In the genomic region with DNA sequence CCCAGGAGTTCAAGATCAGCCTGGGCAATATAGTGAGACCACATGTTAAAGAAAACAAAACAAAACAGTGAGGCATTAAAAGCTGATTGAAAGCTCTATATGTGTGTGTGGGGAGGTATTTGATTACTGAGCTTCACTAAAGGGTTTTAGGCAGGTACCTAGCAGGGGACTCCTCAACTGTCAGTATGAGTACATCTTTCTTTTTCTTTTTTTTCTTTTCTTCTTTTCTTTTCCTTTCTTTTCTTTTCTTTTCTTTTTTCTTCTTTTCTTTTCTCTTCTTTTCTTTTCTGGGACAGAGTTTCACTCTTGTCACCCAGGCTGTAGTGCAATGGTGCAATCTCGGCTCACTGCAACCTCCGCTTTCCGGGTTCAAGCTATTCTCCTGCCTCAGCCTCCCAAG, we compare ENCODE assay signal across 8 cellular contexts.
"Had no signal": no experiment of that assay in that cellular context is flagged by ENCODE, and none has a peak within 500 bp of the region (broad histone marks: within the 10 kb centered on the region; RNA-seq: fewer than 3 reads in every experiment).

No MANE protein-coding gene starts in this region.

- H3K4me3 ChIP-seq: GM12878 had no signal

- DNase-seq: GDM1, GF-D8 had no signal

- FAIRE-seq: G401.6, GM12878, GM12891, GM12892, GM18507, GM19239 had no signal

- ATAC-seq: GM12878 had no signal
